Comparison of ENCODE assay signal across 2 cellular contexts in the genomic region with DNA sequence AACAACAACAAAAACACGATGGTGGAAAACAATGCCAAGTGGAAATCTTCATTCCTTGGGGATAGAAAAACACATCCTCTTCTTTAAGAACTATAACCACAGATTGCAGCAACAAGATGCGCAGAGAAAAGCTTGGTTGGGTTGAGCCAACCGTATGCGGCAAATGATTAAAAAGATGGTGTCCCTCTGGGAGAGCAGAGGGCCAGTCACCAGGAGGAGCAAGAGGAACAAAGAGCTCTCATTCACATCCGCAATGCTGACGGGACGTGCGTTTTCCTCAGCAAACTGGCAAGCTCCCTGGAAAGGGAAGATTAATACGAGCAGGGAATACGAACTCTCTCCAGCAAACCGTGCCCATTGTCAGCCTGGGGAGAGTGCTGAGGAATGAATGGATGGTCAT.
TF ChIP-seq lines count a peak whose summit lies in the region.

No MANE protein-coding gene starts in this region.

TF ChIP-seq in HepG2, 621 proteins besides CTCF, POLR2A, EP300 and RAD21 (continues in another document):
- TF ChIP-seq IKZF4 (CRISPR knock-in tag; IDR thresholded peaks at IDR 0.05; ENCODE audit: borderline replicate concordance, low read depth, not compliant biosample characterization) = no peak
- TF ChIP-seq NFRKB (IDR thresholded peaks at IDR 0.05) = no peak
- no peak for TF ChIP-seq TMF1 (CRISPR knock-in tag; IDR thresholded peaks at IDR 0.05; ENCODE audit: low read depth)
- TF ChIP-seq, protein P1, sequence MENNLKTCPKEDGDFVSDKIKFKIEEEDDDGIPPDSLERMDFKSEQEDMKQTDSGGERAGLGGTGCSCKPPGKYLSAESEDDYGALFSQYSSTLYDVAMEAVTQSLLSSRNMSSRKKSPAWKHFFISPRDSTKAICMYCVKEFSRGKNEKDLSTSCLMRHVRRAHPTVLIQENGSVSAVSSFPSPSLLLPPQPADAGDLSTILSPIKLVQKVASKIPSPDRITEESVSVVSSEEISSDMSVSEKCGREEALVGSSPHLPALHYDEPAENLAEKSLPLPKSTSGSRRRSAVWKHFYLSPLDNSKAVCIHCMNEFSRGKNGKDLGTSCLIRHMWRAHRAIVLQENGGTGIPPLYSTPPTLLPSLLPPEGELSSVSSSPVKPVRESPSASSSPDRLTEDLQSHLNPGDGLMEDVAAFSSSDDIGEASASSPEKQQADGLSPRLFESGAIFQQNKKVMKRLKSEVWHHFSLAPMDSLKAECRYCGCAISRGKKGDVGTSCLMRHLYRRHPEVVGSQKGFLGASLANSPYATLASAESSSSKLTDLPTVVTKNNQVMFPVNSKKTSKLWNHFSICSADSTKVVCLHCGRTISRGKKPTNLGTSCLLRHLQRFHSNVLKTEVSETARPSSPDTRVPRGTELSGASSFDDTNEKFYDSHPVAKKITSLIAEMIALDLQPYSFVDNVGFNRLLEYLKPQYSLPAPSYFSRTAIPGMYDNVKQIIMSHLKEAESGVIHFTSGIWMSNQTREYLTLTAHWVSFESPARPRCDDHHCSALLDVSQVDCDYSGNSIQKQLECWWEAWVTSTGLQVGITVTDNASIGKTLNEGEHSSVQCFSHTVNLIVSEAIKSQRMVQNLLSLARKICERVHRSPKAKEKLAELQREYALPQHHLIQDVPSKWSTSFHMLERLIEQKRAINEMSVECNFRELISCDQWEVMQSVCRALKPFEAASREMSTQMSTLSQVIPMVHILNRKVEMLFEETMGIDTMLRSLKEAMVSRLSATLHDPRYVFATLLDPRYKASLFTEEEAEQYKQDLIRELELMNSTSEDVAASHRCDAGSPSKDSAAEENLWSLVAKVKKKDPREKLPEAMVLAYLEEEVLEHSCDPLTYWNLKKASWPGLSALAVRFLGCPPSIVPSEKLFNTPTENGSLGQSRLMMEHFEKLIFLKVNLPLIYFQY (CRISPR knock-in tag; IDR thresholded peaks at IDR 0.05; ENCODE audit: borderline replicate concordance) = no peak
- TF ChIP-seq FOXK1 (CRISPR knock-in tag; IDR thresholded peaks at IDR 0.05; ENCODE audit: borderline replicate concordance, low read depth) = no peak
- TF ChIP-seq, protein P2, sequence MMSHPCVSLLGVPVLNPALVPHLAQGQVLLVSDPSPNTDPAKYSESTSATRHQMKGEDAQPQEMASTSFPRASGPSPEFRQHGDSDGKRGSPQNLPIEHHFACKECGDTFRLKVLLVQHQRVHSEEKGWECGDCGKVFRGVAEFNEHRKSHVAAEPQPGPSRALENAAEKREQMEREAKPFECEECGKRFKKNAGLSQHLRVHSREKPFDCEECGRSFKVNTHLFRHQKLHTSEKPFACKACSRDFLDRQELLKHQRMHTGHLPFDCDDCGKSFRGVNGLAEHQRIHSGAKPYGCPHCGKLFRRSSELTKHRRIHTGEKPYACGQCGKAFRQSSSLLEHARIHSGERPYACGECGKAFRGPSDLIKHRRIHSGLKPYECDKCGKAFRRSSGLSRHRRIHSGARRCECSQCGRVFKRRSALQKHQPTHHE (CRISPR knock-in tag; IDR thresholded peaks at IDR 0.05; ENCODE audit: borderline replicate concordance) = no peak
- no peak for TF ChIP-seq ZEB1 (IDR thresholded peaks at IDR 0.05; ENCODE audit: insufficient replicate concordance, low read depth)
- no peak for TF ChIP-seq RARG (CRISPR knock-in tag; IDR thresholded peaks at IDR 0.05; ENCODE audit: low read depth)
- TF ChIP-seq, protein P3, sequence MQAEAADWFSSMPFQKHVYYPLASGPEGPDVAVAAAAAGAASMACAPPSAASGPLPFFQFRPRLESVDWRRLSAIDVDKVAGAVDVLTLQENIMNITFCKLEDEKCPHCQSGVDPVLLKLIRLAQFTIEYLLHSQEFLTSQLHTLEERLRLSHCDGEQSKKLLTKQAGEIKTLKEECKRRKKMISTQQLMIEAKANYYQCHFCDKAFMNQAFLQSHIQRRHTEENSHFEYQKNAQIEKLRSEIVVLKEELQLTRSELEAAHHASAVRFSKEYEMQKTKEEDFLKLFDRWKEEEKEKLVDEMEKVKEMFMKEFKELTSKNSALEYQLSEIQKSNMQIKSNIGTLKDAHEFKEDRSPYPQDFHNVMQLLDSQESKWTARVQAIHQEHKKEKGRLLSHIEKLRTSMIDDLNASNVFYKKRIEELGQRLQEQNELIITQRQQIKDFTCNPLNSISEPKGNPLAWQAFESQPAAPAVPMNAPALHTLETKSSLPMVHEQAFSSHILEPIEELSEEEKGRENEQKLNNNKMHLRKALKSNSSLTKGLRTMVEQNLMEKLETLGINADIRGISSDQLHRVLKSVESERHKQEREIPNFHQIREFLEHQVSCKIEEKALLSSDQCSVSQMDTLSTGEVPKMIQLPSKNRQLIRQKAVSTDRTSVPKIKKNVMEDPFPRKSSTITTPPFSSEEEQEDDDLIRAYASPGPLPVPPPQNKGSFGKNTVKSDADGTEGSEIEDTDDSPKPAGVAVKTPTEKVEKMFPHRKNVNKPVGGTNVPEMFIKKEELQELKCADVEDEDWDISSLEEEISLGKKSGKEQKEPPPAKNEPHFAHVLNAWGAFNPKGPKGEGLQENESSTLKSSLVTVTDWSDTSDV (CRISPR knock-in tag; IDR thresholded peaks at IDR 0.05) = no peak
- TF ChIP-seq CHCHD3 (CRISPR knock-in tag; IDR thresholded peaks at IDR 0.05) = no peak
- no peak for TF ChIP-seq ZSCAN21 (CRISPR knock-in tag; IDR thresholded peaks at IDR 0.05; ENCODE audit: borderline replicate concordance)
- TF ChIP-seq DPF2 (CRISPR knock-in tag; IDR thresholded peaks at IDR 0.05; ENCODE audit: borderline replicate concordance, low read depth) = no peak
- TF ChIP-seq YEATS4 (CRISPR knock-in tag; IDR thresholded peaks at IDR 0.05; ENCODE audit: borderline replicate concordance) = no peak
- TF ChIP-seq POLR2G (IDR thresholded peaks at IDR 0.05; ENCODE audit: low read depth, low read length) = no peak
- TF ChIP-seq, protein P4, sequence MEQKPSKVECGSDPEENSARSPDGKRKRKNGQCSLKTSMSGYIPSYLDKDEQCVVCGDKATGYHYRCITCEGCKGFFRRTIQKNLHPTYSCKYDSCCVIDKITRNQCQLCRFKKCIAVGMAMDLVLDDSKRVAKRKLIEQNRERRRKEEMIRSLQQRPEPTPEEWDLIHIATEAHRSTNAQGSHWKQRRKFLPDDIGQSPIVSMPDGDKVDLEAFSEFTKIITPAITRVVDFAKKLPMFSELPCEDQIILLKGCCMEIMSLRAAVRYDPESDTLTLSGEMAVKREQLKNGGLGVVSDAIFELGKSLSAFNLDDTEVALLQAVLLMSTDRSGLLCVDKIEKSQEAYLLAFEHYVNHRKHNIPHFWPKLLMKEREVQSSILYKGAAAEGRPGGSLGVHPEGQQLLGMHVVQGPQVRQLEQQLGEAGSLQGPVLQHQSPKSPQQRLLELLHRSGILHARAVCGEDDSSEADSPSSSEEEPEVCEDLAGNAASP (CRISPR knock-in tag; IDR thresholded peaks at IDR 0.05; ENCODE audit: borderline replicate concordance) = no peak

TF ChIP-seq in H1, 55 proteins besides CTCF, POLR2A, EP300 and RAD21:
- TF ChIP-seq PHF8 (conservative IDR thresholded peaks at IDR 0.05; ENCODE audit: low read depth, low read length) (no peak), POU5F1 (IDR thresholded peaks at IDR 0.05; ENCODE audit: low read depth, low read length) (no peak), TBP (IDR thresholded peaks at IDR 0.05; ENCODE audit: low read depth, low read length) (no peak), EZH2 (IDR thresholded peaks at IDR 0.05; ENCODE audit: low read depth, low read length, severe bottlenecking) (no peak), SIN3A (conservative IDR thresholded peaks at IDR 0.05 in 1 of 2, IDR thresholded peaks at IDR 0.05 in 1 of 2; ENCODE audit: low read depth in 1 of 2, low read length in 2 of 2) (no peak), ASH2L (IDR thresholded peaks at IDR 0.05; ENCODE audit: low read length) (no peak), SP1 (IDR thresholded peaks at IDR 0.05; ENCODE audit: low read depth, low read length) (no peak), BACH1 (IDR thresholded peaks at IDR 0.05; ENCODE audit: low read length) (no peak), GTF2F1 (IDR thresholded peaks at IDR 0.05; ENCODE audit: borderline replicate concordance, low read depth, low read length) (no peak), CTBP2 (IDR thresholded peaks at IDR 0.05; ENCODE audit: borderline replicate concordance, insufficient read depth, insufficient read length, low read length) (no peak), BRCA1 (IDR thresholded peaks at IDR 0.05; ENCODE audit: low read depth, low read length) (no peak)
- TF ChIP-seq, protein P5, sequence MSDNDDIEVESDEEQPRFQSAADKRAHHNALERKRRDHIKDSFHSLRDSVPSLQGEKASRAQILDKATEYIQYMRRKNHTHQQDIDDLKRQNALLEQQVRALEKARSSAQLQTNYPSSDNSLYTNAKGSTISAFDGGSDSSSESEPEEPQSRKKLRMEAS (IDR thresholded peaks at IDR 0.05) = no peak
